ENCODE assay signal across 14 cellular contexts in the genomic region with DNA sequence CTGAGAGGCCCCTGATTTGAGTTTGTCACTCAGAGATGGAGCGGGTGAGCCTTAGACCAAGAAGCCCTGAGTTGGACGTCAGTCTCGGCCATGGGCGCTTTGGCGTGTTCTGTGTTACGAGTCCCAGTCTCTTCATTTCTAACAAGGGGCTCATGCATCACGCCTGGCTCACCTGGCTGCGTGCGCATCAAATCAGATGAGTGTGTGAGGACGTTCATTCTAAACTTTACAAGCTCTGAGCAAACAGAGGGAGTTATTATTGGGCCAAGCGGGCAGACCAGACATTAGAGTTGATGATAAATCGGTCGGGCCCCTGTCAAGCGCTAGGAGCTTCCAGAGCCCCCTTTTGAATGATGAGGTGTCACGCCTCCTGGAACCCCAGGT.
A peak's percentile ranks its signal among the peaks of the same experiment; 100 is the strongest.
DNase-seq lines count a peak whose midpoint lies in the region; ATAC-seq, FAIRE-seq and TF ChIP-seq lines count a peak whose summit lies in the region.
"Had no signal": no experiment of that assay in that cellular context is flagged by ENCODE, and none has a peak within 500 bp of the region (broad histone marks: within the 10 kb centered on the region; RNA-seq: fewer than 3 reads in every experiment).

No MANE protein-coding gene starts in this region.

- no peak for TF ChIP-seq CTCF in Calu3 (IDR thresholded peaks at IDR 0.05; ENCODE audit: unreplicated experiment)
- no peak for TF ChIP-seq CTCF in pancreas (IDR thresholded peaks at IDR 0.05)

- intact Hi-C loops in Calu3 (cut with micrococcal nuclease; ENCODE audit: unreplicated experiment) (loop anchor here (5.0 kb wide), 1 partner anchor 117 kb away; the partner anchor contains the start of gene CALM1), pancreas (cut with DNase I) (loop anchor here in 1 of 3 donors (10.0 kb wide), 1 partner anchor 109 kb away; no protein-coding TSS in a partner anchor)

- ATAC-seq in pancreas = peak in 1 of 4 donors; percentile 1
- no peak for ATAC-seq in GM19467 (IDR thresholded peaks at IDR 0.05; ENCODE audit: unreplicated experiment)
- no peak for ATAC-seq in GM21526 (IDR thresholded peaks at IDR 0.05; ENCODE audit: low FRiP score, unreplicated experiment)
- no peak for ATAC-seq in GM19324 (IDR thresholded peaks at IDR 0.05; ENCODE audit: low FRiP score, unreplicated experiment)

- no peak for DNase-seq in Calu3
- DNase-seq in NCI-H2081 (lab: John Stamatoyannopoulos, UW) = peak; percentile 84 to 89
- DNase-seq in caudate nucleus (lab: John Stamatoyannopoulos, UW) = no peak
- no peak for DNase-seq in pancreas
- DNase-seq in T1000 (lab: John Stamatoyannopoulos, UW) = no peak
- DNase-seq: activated CD4-positive, alpha-beta T cell treated with anti-CD3 and anti-CD28 coated beads, Interleukin-2, amount 50 U/mL, for 1 hour; activated gamma-delta T cell; cerebellar nuclear complex; MV-4-11 had no signal

- BruUV-seq in Calu3 (replicated peaks; lab: Mats Ljungman, UMichigan) = no TSS peak

- H3K36me3 Mint-ChIP-seq in Calu3 (ENCODE audit: insufficient read depth, unreplicated experiment) = peaks cover 15% of the 10 kb centered on the region
- H3K36me3 Mint-ChIP-seq: CD14-positive monocyte had no signal

- no peak overlapping the region for H3K4me3 Mint-ChIP-seq in Calu3 (ENCODE audit: low read depth, unreplicated experiment)
- H3K4me3 Mint-ChIP-seq: CD14-positive monocyte had no signal

- 58 to 62% methylated on average over 15 of the region's 15 CpGs for WGBS in pancreas, 2 donors

- CTCF ChIA-PET in Calu3 (lab: Charles Lee) = interaction anchor here (1.1 to 2.7 kb wide), 6 partner anchors 60 to 212 kb away, joined by 3 to 12 read pairs (median 5); no protein-coding TSS in a partner anchor

- H3K9me3 Mint-ChIP-seq in Calu3 (ENCODE audit: low read depth, unreplicated experiment) = no peaks in the 10 kb centered on the region
- H3K9me3 Mint-ChIP-seq: CD14-positive monocyte had no signal

- H3K27me3 ChIP-seq in pancreas = no peaks in the 10 kb centered on the region

- H3K9me3 ChIP-seq in pancreas = no peaks in the 10 kb centered on the region

- H3K27me3 Mint-ChIP-seq in Calu3 (ENCODE audit: unreplicated experiment) = no peaks in the 10 kb centered on the region

- peaks cover 5 to 16% (median 14%) of the 10 kb centered on the region in 3 donors for H3K4me1 ChIP-seq in pancreas

- H3K27ac Mint-ChIP-seq in Calu3 (ENCODE audit: unreplicated experiment) = peak overlapping the region; percentile 99
- H3K27ac Mint-ChIP-seq: CD14-positive monocyte had no signal

- H3K27ac ChIP-seq in caudate nucleus (ENCODE audit: low read depth, low read length) (peak overlapping the region; percentile 99), pancreas (peak overlapping the region; percentile 46 to 90 (median 76))

- no peak overlapping the region for H3K4me3 ChIP-seq in pancreas

- peaks cover 53% of the 10 kb centered on the region for H3K4me1 Mint-ChIP-seq in Calu3 (ENCODE audit: low read depth, unreplicated experiment)

- FAIRE-seq in pancreas (lab: Jason Lieb, UNC) = no peak
- FAIRE-seq: kidney had no signal

- H3K36me3 ChIP-seq in pancreas = no peaks in the 10 kb centered on the region

Comparison
In these comparisons a context has a peak if more than half of its experiments do, and no peak if none do; other contexts are left out.
1. DNase-seq: peak in NCI-H2081 (2 of 2); none in Calu3 (single experiment), caudate nucleus (0 of 61), pancreas (0 of 6) and T1000 (single experiment).